In the genomic region with DNA sequence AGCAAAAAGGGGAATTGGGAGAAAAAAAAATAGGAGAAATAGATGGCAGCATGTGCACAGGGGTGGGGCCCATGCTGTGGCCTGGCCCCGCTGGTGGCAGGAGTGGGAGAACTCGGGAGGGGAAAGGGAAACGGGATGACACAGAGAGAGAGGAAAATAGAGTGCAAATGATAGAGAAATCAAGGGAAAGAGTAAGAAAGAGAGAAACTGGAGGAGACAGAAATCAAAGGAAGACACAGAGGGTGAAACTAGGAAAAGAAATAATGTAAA, we compare ENCODE assay signal across 1 cellular context.
TF ChIP-seq lines count a peak whose summit lies in the region.

No MANE protein-coding gene starts in this region.

TF ChIP-seq in GM23338, 12 proteins besides CTCF, POLR2A, EP300 and RAD21 (continued from another document):
- no peak for TF ChIP-seq ZNF331 (CRISPR knock-in tag; IDR thresholded peaks at IDR 0.05; ENCODE audit: low read depth)
TF ChIP-seq in GM23338: peak in this region for 0.
